In genomic region chr14:69776875-69777453, GRCh38 we compare ENCODE assay signal across 31 cellular contexts. TPM values are rescaled to one million over a fixed set of nuclear protein-coding genes. Genes with fewer than 3 reads are reported as not detected.
DNase-seq lines count a peak whose midpoint lies in the region; ATAC-seq, FAIRE-seq and TF ChIP-seq lines count a peak whose summit lies in the region.
"Had no signal": no experiment of that assay in that cellular context is flagged by ENCODE, and none has a peak within 500 bp of the region (broad histone marks: within the 10 kb centered on the region; RNA-seq: fewer than 3 reads in every experiment).

No MANE protein-coding gene starts in this region.

- no peaks in the 10 kb centered on the region for H3K27me3 ChIP-seq in cardiac muscle cell
- no peaks in the 10 kb centered on the region for H3K27me3 ChIP-seq in left ventricle myocardium inferior (ENCODE audit: low read depth)
- H3K27me3 ChIP-seq in neural progenitor cell, result no peaks in the 10 kb centered on the region
- H3K27me3 ChIP-seq: esophagus muscularis mucosa, gastroesophageal sphincter, pancreas, thyroid gland had no signal

- no peak overlapping the region for H3K9ac ChIP-seq in neural progenitor cell

- no peaks in the 10 kb centered on the region for H3K9me3 ChIP-seq in cardiac muscle cell (ENCODE audit: low read depth)
- no peaks in the 10 kb centered on the region for H3K9me3 ChIP-seq in left ventricle myocardium inferior (replicated peaks)
- H3K9me3 ChIP-seq in neural progenitor cell (ENCODE audit: low read depth), result no peaks in the 10 kb centered on the region
- H3K9me3 ChIP-seq: esophagus muscularis mucosa, gastroesophageal sphincter, pancreas, thyroid gland had no signal

- CTCF ChIA-PET in WTC11 (lab: Charles Lee), result no interaction called here

- no peak overlapping the region for H2AFZ ChIP-seq in neural progenitor cell (replicated peaks)

- peaks cover 66% of the 10 kb centered on the region for H3K36me3 Mint-ChIP-seq in WTC11
- H3K36me3 Mint-ChIP-seq in immature natural killer cell, result peaks cover 14 to 54% (median 41%) of the 10 kb centered on the region in 3 donors
- H3K36me3 Mint-ChIP-seq in neural progenitor cell, result peaks cover 42% of the 10 kb centered on the region

- H3K27me3 Mint-ChIP-seq in WTC11 (ENCODE audit: low read depth) (no peaks in the 10 kb centered on the region), immature natural killer cell (ENCODE audit: low read depth in 3 of 3) (peaks cover 11 to 15% (median 12%) of the 10 kb centered on the region in 3 donors), neural progenitor cell (ENCODE audit: insufficient read depth, low read depth) (peaks cover 2% of the 10 kb centered on the region)
- H3K27me3 Mint-ChIP-seq: stimulated activated naive B cell treated with anti-CD40 and anti-IgM and Interleukin-4, amounts not matched to agents 10 μg/mL and 1 μg/mL and 100 μg/mL, for 72 hours had no signal

- H3K9me3 Mint-ChIP-seq in WTC11 (no peaks in the 10 kb centered on the region), immature natural killer cell (no peaks in the 10 kb centered on the region), neural progenitor cell (no peaks in the 10 kb centered on the region)
- H3K9me3 Mint-ChIP-seq: stimulated activated naive B cell treated with anti-CD40 and anti-IgM and Interleukin-4, amounts not matched to agents 10 μg/mL and 1 μg/mL and 100 μg/mL, for 72 hours had no signal

- H3K4me3 Mint-ChIP-seq in WTC11, result no peak overlapping the region
- peak overlapping the region in 1 of 5 donors; percentile 27 for H3K4me3 Mint-ChIP-seq in immature natural killer cell
- no peak overlapping the region for H3K4me3 Mint-ChIP-seq in neural progenitor cell
- H3K4me3 Mint-ChIP-seq: stimulated activated naive B cell treated with anti-CD40 and anti-IgM and Interleukin-4, amounts not matched to agents 10 μg/mL and 1 μg/mL and 100 μg/mL, for 72 hours had no signal

- peaks cover 62% of the 10 kb centered on the region for H3F3A ChIP-seq in neural progenitor cell (ENCODE audit: low read depth)

- POLR2A ChIA-PET in WTC11 (lab: Charles Lee), result no interaction called here

- no peaks in the 10 kb centered on the region for H3K4me1 ChIP-seq in cardiac muscle cell (ENCODE audit: low read depth)
- H3K4me1 ChIP-seq in left ventricle myocardium inferior, result peaks cover 64% of the 10 kb centered on the region
- no peaks in the 10 kb centered on the region for H3K4me1 ChIP-seq in neural progenitor cell
- H3K4me1 ChIP-seq: pancreas had no signal

- intact Hi-C loops in left ventricle myocardium inferior (cut with micrococcal nuclease), result no loop called here

- no peak for ATAC-seq in WTC11
- ATAC-seq: gastroesophageal sphincter; K562; pancreas; sciatic nerve; stimulated activated naive B cell treated with anti-CD40 and anti-IgM and Interleukin-4, amounts not matched to agents 10 μg/mL and 1 μg/mL and 100 μg/mL, for 72 hours had no signal

- FAIRE-seq in urothelium cell line (lab: Jason Lieb, UNC), result peak; percentile 58
- FAIRE-seq: astrocyte, K562, kidney, pancreas had no signal

- peak overlapping the region; percentile 53 for H3K27ac ChIP-seq in cardiac muscle cell
- no peak overlapping the region for H3K27ac ChIP-seq in left ventricle myocardium inferior (replicated peaks)
- H3K27ac ChIP-seq in neural progenitor cell, result no peak overlapping the region
- H3K27ac ChIP-seq: esophagus muscularis mucosa, pancreas, thyroid gland, VCaP had no signal

- peaks cover 15% of the 10 kb centered on the region for H4K20me1 ChIP-seq in neural progenitor cell (ENCODE audit: low read depth)

- peaks cover 10% of the 10 kb centered on the region for H3K79me2 ChIP-seq in neural progenitor cell (ENCODE audit: low read depth)

- H3K4me2 ChIP-seq in neural progenitor cell, result no peak overlapping the region

- H3K4me3 ChIP-seq in cardiac muscle cell (no peak overlapping the region), left ventricle myocardium inferior (no peak overlapping the region), neural progenitor cell (no peak overlapping the region)
- H3K4me3 ChIP-seq: esophagus muscularis mucosa, gastroesophageal sphincter, K562, pancreas, thyroid gland had no signal

- H3K27ac Mint-ChIP-seq in WTC11, result peak overlapping the region; percentile 29
- peak overlapping the region; percentile 9 to 78 (median 52) for H3K27ac Mint-ChIP-seq in immature natural killer cell
- no peak overlapping the region for H3K27ac Mint-ChIP-seq in neural progenitor cell

- DNase-seq in cardiac muscle cell (ENCODE audit: low read depth in 1 of 2, low spot score in 1 of 2), result no peak
- DNase-seq in left ventricle myocardium inferior, result no peak
- DNase-seq in WTC11 (ENCODE audit: low spot score), result no peak
- DNase-seq in immature natural killer cell, result no peak
- no peak for DNase-seq in urothelium cell line (ENCODE audit: low spot score)
- DNase-seq in neural progenitor cell (ENCODE audit: low spot score), result no peak
- no peak for DNase-seq in NCI-H1105 (lab: John Stamatoyannopoulos, UW)
- DNase-seq in stimulated activated CD4-positive, alpha-beta T cell treated with anti-CD3 and anti-CD28 coated beads, Interleukin-1b, Interleukin-23, amount 100 ng/mL, for 48 hours, result no peak
- DNase-seq: activated effector memory CD4-positive, alpha-beta T cell treated with Interleukin-2 at 50 U/mL for 16 hours; DMS79 treated with DMSO at 0.1 percent for 48 hours; effector CD4-positive, alpha-beta T cell; kidney; NCI-H1694 treated with DMSO at 0.1 percent for 48 hours; NCI-H226; NCI-H82; OCI-M1; pancreas; SHP77; stimulated activated naive B cell treated with anti-CD40 and anti-IgM and Interleukin-4, amounts not matched to agents 10 μg/mL and 1 μg/mL and 100 μg/mL, for 72 hours; thyroid gland had no signal

- H3K4me1 Mint-ChIP-seq in WTC11 (no peaks in the 10 kb centered on the region), immature natural killer cell (peaks cover 60 to 90% of the 10 kb centered on the region in 2 donors), neural progenitor cell (no peaks in the 10 kb centered on the region)

- H3K36me3 ChIP-seq in cardiac muscle cell, result peaks cover 49% of the 10 kb centered on the region
- peaks cover 88% of the 10 kb centered on the region for H3K36me3 ChIP-seq in left ventricle myocardium inferior
- H3K36me3 ChIP-seq in neural progenitor cell, result peaks cover 23% of the 10 kb centered on the region

- no peak for TF ChIP-seq CTCF in cardiac muscle cell (IDR thresholded peaks at IDR 0.05; ENCODE audit: low read depth, low read length)
- no peak for TF ChIP-seq CTCF in left ventricle myocardium inferior (IDR thresholded peaks at IDR 0.05; ENCODE audit: borderline replicate concordance)
- no peak for TF ChIP-seq CTCF in WTC11 (IDR thresholded peaks at IDR 0.05)
- no peak for TF ChIP-seq CTCF in neural progenitor cell (IDR thresholded peaks at IDR 0.05)

TF ChIP-seq in WTC11, 78 proteins besides CTCF, POLR2A, EP300 and RAD21:
- TF ChIP-seq ZNF281 (CRISPR knock-in tag; IDR thresholded peaks at IDR 0.05), result no peak
- TF ChIP-seq IRF2 (CRISPR knock-in tag; IDR thresholded peaks at IDR 0.05; ENCODE audit: borderline replicate concordance, low read depth), result no peak
- no peak for TF ChIP-seq ELF4 (CRISPR knock-in tag; IDR thresholded peaks at IDR 0.05; ENCODE audit: low read depth)
- TF ChIP-seq SMAD4 (CRISPR knock-in tag; IDR thresholded peaks at IDR 0.05), result no peak
- TF ChIP-seq MXD4 (CRISPR knock-in tag; IDR thresholded peaks at IDR 0.05; ENCODE audit: borderline replicate concordance), result no peak
- no peak for TF ChIP-seq KAT7 (CRISPR knock-in tag; IDR thresholded peaks at IDR 0.05; ENCODE audit: borderline replicate concordance)
- TF ChIP-seq ZBTB21 (CRISPR knock-in tag; IDR thresholded peaks at IDR 0.05; ENCODE audit: borderline replicate concordance), result no peak

RNA-seq across cellular contexts. Expression of gene SRSF5, which starts 10.0 kb away (rescaled TPM):
- total RNA-seq in cardiac muscle cell (434 and 687 TPM in 2 replicates), left ventricle myocardium inferior (167 TPM), WTC11 (2021) (256 to 288 TPM (median 275 TPM) in 3 replicates), neural progenitor cell (ENCODE audit: low replicate concordance) (486 and 664 TPM in 2 replicates)
- polyA plus RNA-seq in cardiac muscle cell (566 and 573 TPM in 2 replicates), immature natural killer cell (100 to 1,000 TPM; 635 to 806 (median 639) TPM)

RNA-seq across cellular contexts. Expression of gene SLC10A1, which starts 20.1 kb away (rescaled TPM):
- total RNA-seq in cardiac muscle cell (not detected in 2 replicates), left ventricle myocardium inferior (not detected), WTC11 (2021) (0.09 TPM in 1 of 3 replicates, not detected in the others), neural progenitor cell (ENCODE audit: low replicate concordance) (not detected in 2 replicates)
- polyA plus RNA-seq in cardiac muscle cell (not detected in 2 replicates), immature natural killer cell (under 1 TPM in 1 of 3 donors, not detected in 2; 0.09 TPM)
- total RNA-seq: activated CD8-positive, alpha-beta memory T cell treated with anti-CD3 and anti-CD28 coated beads for 36 hours; astrocyte; cerebellum; esophagus muscularis mucosa; gastroesophageal sphincter; H4; K562; kidney; lung microvascular endothelial cell; sciatic nerve; T-helper 1 cell treated with Interleukin-12 subunit alpha and Interleukin-12 subunit beta and Interleukin-4 antibody, amounts not matched to agents 30 ng/mL and 1 ng/mL, for 36 hours; thyroid gland had no signal
- polyA plus RNA-seq: K562, pancreas had no signal
